Comparison of ENCODE assay signal across 26 cellular contexts in genomic region chr5:158923799-158924551, GRCh38.
DNase-seq lines count a peak whose midpoint lies in the region; FAIRE-seq and TF ChIP-seq lines count a peak whose summit lies in the region.
"Had no signal": no experiment of that assay in that cellular context is flagged by ENCODE, and none has a peak within 500 bp of the region (broad histone marks: within the 10 kb centered on the region; RNA-seq: fewer than 3 reads in every experiment).

No MANE protein-coding gene starts in this region.

- TF ChIP-seq POLR2A in testis (IDR thresholded peaks at IDR 0.05) (no peak), sigmoid colon (IDR thresholded peaks at IDR 0.05) (no peak)

- POLR2A ChIA-PET in activated CD4-positive, alpha-beta memory T cell treated with anti-CD3 and anti-CD28 coated beads for 36 hours (lab: Charles Lee): no interaction called here

- peaks cover 2% of the 10 kb centered on the region for H3K27me3 Mint-ChIP-seq in activated CD4-positive, alpha-beta memory T cell treated with anti-CD3 and anti-CD28 coated beads for 36 hours

- H3K27ac ChIP-seq in iPS-18a (ENCODE audit: low read length): no peak overlapping the region
- H3K27ac ChIP-seq in testis: no peak overlapping the region
- no peak overlapping the region for H3K27ac ChIP-seq in sigmoid colon
- H3K27ac ChIP-seq: body of pancreas, ovary, SJCRH30, tibial artery had no signal

- no peak for DNase-seq in GM19239 (ENCODE audit: insufficient read length, low spot score)
- peak; percentile 14 for DNase-seq in NCI-H526 treated with DMSO at 0.1 percent for 48 hours (lab: John Stamatoyannopoulos, UW)
- peak; percentile 23 for DNase-seq in testis
- no peak for DNase-seq in activated CD4-positive, alpha-beta memory T cell treated with anti-CD3 and anti-CD28 coated beads for 36 hours
- no peak for DNase-seq in NCI-H1417 treated with DMSO at 0.1 percent for 48 hours (lab: John Stamatoyannopoulos, UW)
- DNase-seq in sigmoid colon: no peak
- DNase-seq: activated naive CD4-positive, alpha-beta T cell; activated T-cell treated with anti-CD3 and anti-CD28 coated beads, Interleukin-2, amount 50 U/mL, for 4 hours; body of pancreas; effector CD8-positive, alpha-beta T cell; HCEC 1CT; head of caudate nucleus; immature natural killer cell; natural killer cell; NCI-H1930; ovary; retina; SJCRH30; stimulated activated CD4-positive, alpha-beta T cell treated with anti-CD3 and anti-CD28 coated beads, Interleukin-12 subunit alpha, Interleukin-12 subunit beta, amount 100 ng/mL, for 4 hours; stimulated activated CD4-positive, alpha-beta T cell treated with anti-CD3 and anti-CD28 coated beads, Interleukin-4, amount 100 ng/mL, for 4 hours; T-cell; tibial artery had no signal

- H3K4me1 ChIP-seq in iPS-18a (ENCODE audit: control insufficient read depth, low read depth, low read length): peaks cover 7% of the 10 kb centered on the region
- no peaks in the 10 kb centered on the region for H3K4me1 ChIP-seq in testis
- H3K4me1 ChIP-seq in sigmoid colon: no peaks in the 10 kb centered on the region
- H3K4me1 ChIP-seq: body of pancreas, SJCRH30 had no signal

- TF ChIP-seq EP300 in sigmoid colon (IDR thresholded peaks at IDR 0.05): no peak

- H3K4me3 ChIP-seq in iPS-18a (ENCODE audit: low read length) (peak overlapping the region; percentile 8), testis (no peak overlapping the region), sigmoid colon (no peak overlapping the region)
- H3K4me3 ChIP-seq: body of pancreas, ovary, SJCRH30, tibial artery had no signal

- no peaks in the 10 kb centered on the region for H3K27me3 ChIP-seq in iPS-18a (ENCODE audit: control insufficient read depth, insufficient read depth, low read length)
- no peaks in the 10 kb centered on the region for H3K27me3 ChIP-seq in testis
- H3K27me3 ChIP-seq in sigmoid colon: no peaks in the 10 kb centered on the region
- H3K27me3 ChIP-seq: body of pancreas, ovary, SJCRH30, tibial artery had no signal

- H3K36me3 ChIP-seq in iPS-18a (ENCODE audit: control insufficient read depth, low read depth, low read length) (no peaks in the 10 kb centered on the region), testis (ENCODE audit: low read depth, missing control alignments) (no peaks in the 10 kb centered on the region), sigmoid colon (no peaks in the 10 kb centered on the region)
- H3K36me3 ChIP-seq: ovary, SJCRH30 had no signal

- no peaks in the 10 kb centered on the region for H3K4me1 Mint-ChIP-seq in activated CD4-positive, alpha-beta memory T cell treated with anti-CD3 and anti-CD28 coated beads for 36 hours (ENCODE audit: low read depth)
- H3K4me1 Mint-ChIP-seq: immature natural killer cell, natural killer cell, T-cell had no signal

- no peaks in the 10 kb centered on the region for H3K9me3 Mint-ChIP-seq in activated CD4-positive, alpha-beta memory T cell treated with anti-CD3 and anti-CD28 coated beads for 36 hours
- H3K9me3 Mint-ChIP-seq: activated T-cell treated with anti-CD3 and anti-CD28 coated beads, Interleukin-2, amount 50 U/mL, for 4 hours; immature natural killer cell; natural killer cell; stimulated activated naive CD8-positive, alpha-beta T cell treated with anti-CD3 and anti-CD28 coated beads, Interleukin-15, Interleukin-2, amounts not matched to agents 100 ng/mL and 50 ng/mL, for 24 hours had no signal

- H3K27ac Mint-ChIP-seq in activated CD4-positive, alpha-beta memory T cell treated with anti-CD3 and anti-CD28 coated beads for 36 hours: no peak overlapping the region
- H3K27ac Mint-ChIP-seq: immature natural killer cell; natural killer cell; stimulated activated naive CD8-positive, alpha-beta T cell treated with anti-CD3 and anti-CD28 coated beads, Interleukin-15, Interleukin-2, amounts not matched to agents 100 ng/mL and 50 ng/mL, for 24 hours; T-cell had no signal

- CTCF ChIA-PET in activated CD4-positive, alpha-beta memory T cell treated with anti-CD3 and anti-CD28 coated beads for 36 hours (lab: Charles Lee): interaction anchor here (1.6 kb wide), 1 partner anchor 230 kb away, joined by 3 read pairs; no protein-coding TSS in a partner anchor

- WGBS in testis, 2 donors: 59 to 60% methylated on average over 7 of the region's 7 CpGs
- 63 to 79% methylated on average over 7 of the region's 7 CpGs for WGBS in sigmoid colon, 2 donors

- FAIRE-seq in GM19239 (lab: Jason Lieb, UNC): peak; percentile 23
- FAIRE-seq: RCC 7860, TTC549 had no signal

- H3K4me3 Mint-ChIP-seq in activated CD4-positive, alpha-beta memory T cell treated with anti-CD3 and anti-CD28 coated beads for 36 hours: no peak overlapping the region
- H3K4me3 Mint-ChIP-seq: activated T-cell treated with anti-CD3 and anti-CD28 coated beads, Interleukin-2, amount 50 U/mL, for 4 hours; immature natural killer cell; natural killer cell; stimulated activated naive CD8-positive, alpha-beta T cell treated with anti-CD3 and anti-CD28 coated beads, Interleukin-15, Interleukin-2, amounts not matched to agents 100 ng/mL and 50 ng/mL, for 24 hours; T-cell had no signal

- H3K9me3 ChIP-seq in iPS-18a (ENCODE audit: control insufficient read depth, low read depth, low read length) (no peaks in the 10 kb centered on the region), testis (no peaks in the 10 kb centered on the region), sigmoid colon (no peaks in the 10 kb centered on the region)
- H3K9me3 ChIP-seq: body of pancreas, ovary, SJCRH30, tibial artery had no signal

- no peaks in the 10 kb centered on the region for H3K36me3 Mint-ChIP-seq in activated CD4-positive, alpha-beta memory T cell treated with anti-CD3 and anti-CD28 coated beads for 36 hours
- H3K36me3 Mint-ChIP-seq: natural killer cell had no signal

- no peak for TF ChIP-seq CTCF in testis (IDR thresholded peaks at IDR 0.05)
- TF ChIP-seq CTCF in sigmoid colon (IDR thresholded peaks at IDR 0.05): no peak

- H3K9ac ChIP-seq in iPS-18a (ENCODE audit: low read length): no peak overlapping the region

- intact Hi-C loops in testis (cut with DNase I; ENCODE audit: low total_unique reads): no loop called here
- intact Hi-C loops in activated CD4-positive, alpha-beta memory T cell treated with anti-CD3 and anti-CD28 coated beads for 36 hours (cut with micrococcal nuclease): no loop called here
- intact Hi-C loops in sigmoid colon (cut with DNase I): no loop called here

Comparison
In these comparisons a context has a peak if more than half of its experiments do, and no peak if none do; other contexts are left out.
1. DNase-seq: peak in NCI-H526 treated with DMSO at 0.1 percent for 48 hours (single experiment) and testis (single experiment); none in GM19239 (single experiment), activated CD4-positive, alpha-beta memory T cell treated with anti-CD3 and anti-CD28 coated beads for 36 hours (single experiment), NCI-H1417 treated with DMSO at 0.1 percent for 48 hours (single experiment) and sigmoid colon (single experiment).